Comparison of ENCODE assay signal across 11 cellular contexts in the genomic region with DNA sequence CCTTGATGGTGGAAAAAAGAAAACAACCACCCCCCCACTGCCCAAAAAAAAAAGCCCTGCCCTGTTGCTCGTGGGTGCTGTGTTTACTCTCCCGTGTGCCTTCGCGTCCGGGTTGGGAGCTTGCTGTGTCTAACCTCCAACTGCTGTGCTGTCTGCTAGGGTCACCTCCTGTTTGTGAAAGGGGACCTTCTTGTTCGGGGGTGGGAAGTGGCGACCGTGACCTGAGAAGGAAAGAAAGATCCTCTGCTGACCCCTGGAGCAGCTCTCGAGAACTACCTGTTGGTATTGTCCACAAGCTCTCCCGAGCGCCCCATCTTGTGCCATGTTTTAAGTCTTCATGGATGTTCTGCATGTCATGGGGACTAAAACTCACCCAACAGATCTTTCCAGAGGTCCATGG. TPM values are rescaled to one million over a fixed set of nuclear protein-coding genes. Genes with fewer than 3 reads are reported as not detected.
DNase-seq lines count a peak whose midpoint lies in the region; ATAC-seq, FAIRE-seq and TF ChIP-seq lines count a peak whose summit lies in the region.
"Had no signal": no experiment of that assay in that cellular context is flagged by ENCODE, and none has a peak within 500 bp of the region (broad histone marks: within the 10 kb centered on the region; RNA-seq: fewer than 3 reads in every experiment).

No MANE protein-coding gene starts in this region.

- no peak for FAIRE-seq in RCC 7860 (lab: Jason Lieb, UNC)

- TF ChIP-seq CTCF in choroid plexus epithelial cell (conservative IDR thresholded peaks at IDR 0.05; ENCODE audit: low read depth, low read length) (peak; percentile 3), spleen (IDR thresholded peaks at IDR 0.05 in 8 of 11, conservative IDR thresholded peaks at IDR 0.05 in 3 of 11) (no peak), left lung (IDR thresholded peaks at IDR 0.05) (no peak)

- H3K36me3 ChIP-seq in KOPT-K1 (ENCODE audit: insufficient read depth, low read length), result peaks cover 60% of the 10 kb centered on the region
- H3K36me3 ChIP-seq in spleen, result no peaks in the 10 kb centered on the region
- H3K36me3 ChIP-seq in left lung, result no peaks in the 10 kb centered on the region
- H3K36me3 ChIP-seq: stomach had no signal

- H3K27ac ChIP-seq in KOPT-K1 (ENCODE audit: low read depth, low read length, poor library complexity, severe bottlenecking) (peak overlapping the region; percentile 98), spleen (no peak overlapping the region), left lung (no peak overlapping the region)
- H3K27ac ChIP-seq: stomach had no signal

- H3K4me1 ChIP-seq in spleen, result no peaks in the 10 kb centered on the region
- no peaks in the 10 kb centered on the region for H3K4me1 ChIP-seq in left lung

- ATAC-seq in GM21447 (IDR thresholded peaks at IDR 0.05; ENCODE audit: unreplicated experiment), result no peak
- no peak for ATAC-seq in left lung
- ATAC-seq: activated CD4-positive, CD25-positive, alpha-beta regulatory T cell treated with anti-CD3 and anti-CD28 coated beads, Interleukin-2, amount 50 U/mL, for 24 hours had no signal

- intact Hi-C loops in spleen (cut with DNase I; ENCODE audit: low total_unique reads), result no loop called here
- intact Hi-C loops in left lung (cut with DNase I), result no loop called here

- 41 to 47% (median 46%) methylated on average over 11 of the region's 11 CpGs for WGBS in spleen, 5 donors

- DNase-seq in activated gamma-delta T cell treated with Interleukin-2 at 50 U/mL for 16 hours, result peak; percentile 26
- no peak for DNase-seq in activated gamma-delta T cell (lab: John Stamatoyannopoulos, UW)
- DNase-seq in choroid plexus epithelial cell (ENCODE audit: low read depth), result no peak
- peak; percentile 36 for DNase-seq in spleen
- DNase-seq in RCC 7860 (ENCODE audit: low spot score), result no peak
- DNase-seq in left lung, result no peak
- DNase-seq: AML-193, stomach had no signal

- TF ChIP-seq POLR2A in spleen (IDR thresholded peaks at IDR 0.05), result no peak

- H3K9me3 ChIP-seq in KOPT-K1 (ENCODE audit: insufficient read depth, low read length, poor library complexity, severe bottlenecking), result no peaks in the 10 kb centered on the region
- H3K9me3 ChIP-seq in spleen, result no peaks in the 10 kb centered on the region
- no peaks in the 10 kb centered on the region for H3K9me3 ChIP-seq in left lung
- H3K9me3 ChIP-seq: stomach had no signal

- H3K27me3 ChIP-seq in spleen (replicated peaks in 1 of 7) (peaks cover 0 to 24% (median 0%) of the 10 kb centered on the region in 7 donors), left lung (peaks cover 0 to 5% of the 10 kb centered on the region in 2 donors)

- H3K4me3 ChIP-seq in choroid plexus epithelial cell (ENCODE audit: low read depth, low read length) (no peak overlapping the region), spleen (no peak overlapping the region), left lung (no peak overlapping the region)
- H3K4me3 ChIP-seq: stomach had no signal

RNA-seq across cellular contexts. Expression of a gene that starts 28.0 kb away (rescaled TPM):
- 10 to 100 TPM in 3 of 7 donors, 1 to 10 TPM in 4; 4.7 to 18.8 (median 8.1) TPM for total RNA-seq in spleen
- polyA plus RNA-seq in spleen, result 10 to 100 TPM in 1 of 3 donors, 1 to 10 TPM in 2; 8.4 to 12.7 (median 9.0) TPM
- total RNA-seq in left lung, result 10 to 100 TPM in 1 of 2 donors, 1 to 10 TPM in 1; 1.8 to 13.6 TPM

Comparison
In these comparisons a context has a peak if more than half of its experiments do, and no peak if none do; other contexts are left out.
1. DNase-seq: peak in activated gamma-delta T cell treated with Interleukin-2 at 50 U/mL for 16 hours (single experiment) and spleen (single experiment); none in activated gamma-delta T cell (single experiment), choroid plexus epithelial cell (single experiment), RCC 7860 (single experiment) and left lung (0 of 2).